26 cellular contexts compared by ENCODE assay signal in genomic region chr11:118532852-118533768, GRCh38. TPM values are rescaled to one million over a fixed set of nuclear protein-coding genes. Genes with fewer than 3 reads are reported as not detected.
DNase-seq lines count a peak whose midpoint lies in the region; ATAC-seq and TF ChIP-seq lines count a peak whose summit lies in the region.
"Had no signal": no experiment of that assay in that cellular context is flagged by ENCODE, and none has a peak within 500 bp of the region (broad histone marks: within the 10 kb centered on the region; RNA-seq: fewer than 3 reads in every experiment).

No MANE protein-coding gene starts in this region.

- H3K27me3 ChIP-seq in duodenal mucosa (ENCODE audit: control insufficient read depth in 1 of 2, insufficient read depth in 2 of 2, low read length in 2 of 2), result no peaks in the 10 kb centered on the region
- H3K27me3 ChIP-seq: upper lobe of left lung had no signal

- peak overlapping the region; percentile 92 for H3K4me3 Mint-ChIP-seq in activated naive CD4-positive, alpha-beta T cell treated with anti-CD3 and anti-CD28 coated beads, Interleukin-2, amount 10 ng/mL, durations not matched to agents 7 days and 5 days
- peak overlapping the region in 5 of 8 donors; percentile 28 to 96 (median 85) for H3K4me3 Mint-ChIP-seq in naive B cell
- H3K4me3 Mint-ChIP-seq in type B pancreatic cell, result peak overlapping the region; percentile 99
- no peak overlapping the region for H3K4me3 Mint-ChIP-seq in activated T-helper 17 cell treated with anti-CD3 and anti-CD28 coated beads, Interleukin-2, amount 50 U/mL, for 72 hours
- H3K4me3 Mint-ChIP-seq: dendritic cell treated with granulocyte-macrophage colony-stimulating factor and Interleukin-4, amounts not matched to agents 40 ng/mL and 50 ng/mL, for 4 days; natural killer cell treated with Interleukin-12 subunit alpha and Interleukin-12 subunit beta and Interleukin-15 and Interleukin-18, amount 100 ng/mL, for 72 hours had no signal

- no peak overlapping the region for H3K27ac Mint-ChIP-seq in activated naive CD4-positive, alpha-beta T cell treated with anti-CD3 and anti-CD28 coated beads, Interleukin-2, amount 10 ng/mL, durations not matched to agents 7 days and 5 days
- H3K27ac Mint-ChIP-seq in activated naive CD4-positive, alpha-beta T cell treated with anti-CD3 and anti-CD28 coated beads, Interleukin-2, amount 50 U/mL, for 72 hours, result no peak overlapping the region
- peak overlapping the region in 1 of 6 donors; percentile 51 for H3K27ac Mint-ChIP-seq in naive B cell
- no peak overlapping the region for H3K27ac Mint-ChIP-seq in type B pancreatic cell
- no peak overlapping the region for H3K27ac Mint-ChIP-seq in activated T-helper 17 cell treated with anti-CD3 and anti-CD28 coated beads, Interleukin-2, amount 50 U/mL, for 72 hours
- H3K27ac Mint-ChIP-seq: activated T-helper 2 cell treated with anti-CD3 and anti-CD28 coated beads, Interferon-gamma antibody, Interleukin-2, Interleukin-4, amounts not matched to agents 10 μg/mL and 5 μg/mL and 100 μg/mL, durations not matched to agents 14 hours and 24 hours and 36 hours; dendritic cell treated with granulocyte-macrophage colony-stimulating factor and Interleukin-4, amounts not matched to agents 40 ng/mL and 50 ng/mL, for 4 days; natural killer cell treated with Interleukin-12 subunit alpha and Interleukin-12 subunit beta and Interleukin-15 and Interleukin-18, amount 100 ng/mL, for 72 hours; T-helper 1 cell treated with Interleukin-12 subunit alpha and Interleukin-12 subunit beta and Interleukin-4 antibody, amounts not matched to agents 30 μg/mL and 1 μg/mL, for 36 hours had no signal

- DNase-seq in activated naive CD4-positive, alpha-beta T cell treated with anti-CD3 and anti-CD28 coated beads, Interleukin-2, amount 10 ng/mL, durations not matched to agents 7 days and 5 days, result no peak
- DNase-seq in activated naive CD4-positive, alpha-beta T cell treated with anti-CD3 and anti-CD28 coated beads, Interleukin-2, amount 50 U/mL, for 72 hours (ENCODE audit: low spot score in 2 of 2), result no peak
- no peak for DNase-seq in naive B cell
- no peak for DNase-seq in type B pancreatic cell (ENCODE audit: extremely low spot score, unreplicated experiment)
- no peak for DNase-seq in cardiac septum (ENCODE audit: low spot score)
- DNase-seq: activated CD4-positive, alpha-beta T cell treated with anti-CD3 and anti-CD28 coated beads, Interleukin-2, amount 50 U/mL, for 48 hours; activated CD8-positive, alpha-beta memory T cell treated with anti-CD3 and anti-CD28 coated beads, Interleukin-2, amount 50 U/mL, for 4 hours; MM.1S; NCI-H1105 treated with DMSO at 0.1 percent for 48 hours; NCI-H2081; NK-92 treated with Interleukin-12 subunit alpha and Interleukin-12 subunit beta, amount 100 ng/mL, for 24 hours; SK-N-SH; stimulated activated CD4-positive, alpha-beta T cell treated with anti-CD3 and anti-CD28 coated beads, Interleukin-4, amount 100 ng/mL, for 4 hours had no signal

- no peaks in the 10 kb centered on the region for H3K27me3 Mint-ChIP-seq in activated naive CD4-positive, alpha-beta T cell treated with anti-CD3 and anti-CD28 coated beads, Interleukin-2, amount 10 ng/mL, durations not matched to agents 7 days and 5 days
- H3K27me3 Mint-ChIP-seq in naive B cell, result no peaks in the 10 kb centered on the region
- no peaks in the 10 kb centered on the region for H3K27me3 Mint-ChIP-seq in type B pancreatic cell
- no peaks in the 10 kb centered on the region for H3K27me3 Mint-ChIP-seq in activated T-helper 17 cell treated with anti-CD3 and anti-CD28 coated beads, Interleukin-2, amount 50 U/mL, for 72 hours

- intact Hi-C loops in cardiac septum (cut with DNase I), result no loop called here

- ATAC-seq in activated naive CD4-positive, alpha-beta T cell treated with anti-CD3 and anti-CD28 coated beads, Interleukin-2, amount 50 U/mL, for 72 hours, result no peak
- ATAC-seq in naive B cell (ENCODE audit: low read depth in 2 of 2), result no peak
- no peak for ATAC-seq in activated T-helper 17 cell treated with anti-CD3 and anti-CD28 coated beads, Interleukin-2, amount 50 U/mL, for 72 hours (replicated peaks)
- no peak for ATAC-seq in HG03432 (IDR thresholded peaks at IDR 0.05; ENCODE audit: unreplicated experiment)
- ATAC-seq: activated CD4-positive, CD25-positive, alpha-beta regulatory T cell treated with anti-CD3 and anti-CD28 coated beads, Interleukin-2, amount 50 U/mL, for 24 hours; esophagus mucosa; HCT116; natural killer cell treated with Interleukin-12 subunit alpha and Interleukin-12 subunit beta and Interleukin-15 and Interleukin-18, amount 100 ng/mL, for 72 hours had no signal

- TF ChIP-seq CTCF in type B pancreatic cell (conservative IDR thresholded peaks at IDR 0.05), result no peak

- H3K36me3 ChIP-seq in duodenal mucosa (ENCODE audit: control insufficient read depth in 1 of 2, insufficient read depth in 2 of 2, low read length in 2 of 2), result peaks cover 7 to 13% of the 10 kb centered on the region in 2 donors

- H3K9me3 ChIP-seq in duodenal mucosa (ENCODE audit: control insufficient read depth in 1 of 2, low read length in 2 of 2), result no peaks in the 10 kb centered on the region
- H3K9me3 ChIP-seq: SK-N-SH, upper lobe of left lung had no signal

- H3K4me3 ChIP-seq in duodenal mucosa (ENCODE audit: low read depth in 1 of 2, low read length in 2 of 2), result peak overlapping the region; percentile 44 to 97

- H3K27ac ChIP-seq in duodenal mucosa (ENCODE audit: low read depth, low read length), result peak overlapping the region; percentile 82

- no peaks in the 10 kb centered on the region for H3K9me3 Mint-ChIP-seq in activated naive CD4-positive, alpha-beta T cell treated with anti-CD3 and anti-CD28 coated beads, Interleukin-2, amount 10 ng/mL, durations not matched to agents 7 days and 5 days
- no peaks in the 10 kb centered on the region for H3K9me3 Mint-ChIP-seq in activated naive CD4-positive, alpha-beta T cell treated with anti-CD3 and anti-CD28 coated beads, Interleukin-2, amount 50 U/mL, for 72 hours
- H3K9me3 Mint-ChIP-seq in naive B cell (no peaks in the 10 kb centered on the region), type B pancreatic cell (no peaks in the 10 kb centered on the region)
- H3K9me3 Mint-ChIP-seq in activated T-helper 17 cell treated with anti-CD3 and anti-CD28 coated beads, Interleukin-2, amount 50 U/mL, for 72 hours, result no peaks in the 10 kb centered on the region
- H3K9me3 Mint-ChIP-seq: activated T-helper 2 cell treated with anti-CD3 and anti-CD28 coated beads, Interferon-gamma antibody, Interleukin-2, Interleukin-4, amounts not matched to agents 10 μg/mL and 5 μg/mL and 100 μg/mL, durations not matched to agents 14 hours and 24 hours and 36 hours; dendritic cell treated with granulocyte-macrophage colony-stimulating factor and Interleukin-4, amounts not matched to agents 40 ng/mL and 50 ng/mL, for 4 days; natural killer cell treated with Interleukin-12 subunit alpha and Interleukin-12 subunit beta and Interleukin-15 and Interleukin-18, amount 100 ng/mL, for 72 hours; T-helper 1 cell treated with Interleukin-12 subunit alpha and Interleukin-12 subunit beta and Interleukin-4 antibody, amounts not matched to agents 30 μg/mL and 1 μg/mL, for 36 hours had no signal

- peak overlapping the region; percentile 79 to 91 for H3K9ac ChIP-seq in duodenal mucosa (ENCODE audit: low read depth in 1 of 2, low read length in 2 of 2)
- H3K9ac ChIP-seq: SK-N-SH had no signal

- peaks cover 23% of the 10 kb centered on the region for H3K4me1 Mint-ChIP-seq in activated naive CD4-positive, alpha-beta T cell treated with anti-CD3 and anti-CD28 coated beads, Interleukin-2, amount 10 ng/mL, durations not matched to agents 7 days and 5 days
- peaks cover 20 to 28% (median 21%) of the 10 kb centered on the region in 3 donors for H3K4me1 Mint-ChIP-seq in naive B cell
- H3K4me1 Mint-ChIP-seq in type B pancreatic cell (ENCODE audit: unreplicated experiment), result peaks cover 17% of the 10 kb centered on the region
- H3K4me1 Mint-ChIP-seq in activated T-helper 17 cell treated with anti-CD3 and anti-CD28 coated beads, Interleukin-2, amount 50 U/mL, for 72 hours, result peaks cover 18% of the 10 kb centered on the region

- CTCF ChIA-PET in activated naive CD4-positive, alpha-beta T cell treated with anti-CD3 and anti-CD28 coated beads, Interleukin-2, amount 10 ng/mL, durations not matched to agents 7 days and 5 days (lab: Charles Lee), result no interaction called here

- H3K4me1 ChIP-seq in duodenal mucosa (ENCODE audit: control insufficient read depth in 1 of 2, insufficient read depth in 2 of 2, low read length in 2 of 2), result peaks cover 47 to 62% of the 10 kb centered on the region in 2 donors

- peaks cover 3% of the 10 kb centered on the region for H3K36me3 Mint-ChIP-seq in activated naive CD4-positive, alpha-beta T cell treated with anti-CD3 and anti-CD28 coated beads, Interleukin-2, amount 10 ng/mL, durations not matched to agents 7 days and 5 days
- peaks cover 0 to 7% of the 10 kb centered on the region in 2 donors for H3K36me3 Mint-ChIP-seq in activated naive CD4-positive, alpha-beta T cell treated with anti-CD3 and anti-CD28 coated beads, Interleukin-2, amount 50 U/mL, for 72 hours
- H3K36me3 Mint-ChIP-seq in naive B cell, result no peaks in the 10 kb centered on the region
- peaks cover 9% of the 10 kb centered on the region for H3K36me3 Mint-ChIP-seq in type B pancreatic cell
- no peaks in the 10 kb centered on the region for H3K36me3 Mint-ChIP-seq in activated T-helper 17 cell treated with anti-CD3 and anti-CD28 coated beads, Interleukin-2, amount 50 U/mL, for 72 hours (ENCODE audit: low read depth)
- H3K36me3 Mint-ChIP-seq: natural killer cell treated with Interleukin-12 subunit alpha and Interleukin-12 subunit beta and Interleukin-15 and Interleukin-18, amount 100 ng/mL, for 72 hours had no signal

RNA-seq across cellular contexts. Expression of gene TMEM25, which starts 2.1 kb away (rescaled TPM):
- total RNA-seq in activated naive CD4-positive, alpha-beta T cell treated with anti-CD3 and anti-CD28 coated beads, Interleukin-2, amount 50 U/mL, for 72 hours, result 10 to 100 TPM in 1 of 2 donors, 1 to 10 TPM in 1; 9.4 to 20.5 TPM
- 10 to 100 TPM in 1 of 6 donors, 1 to 10 TPM in 5; 5.1 to 10.1 (median 7.7) TPM for polyA plus RNA-seq in naive B cell (ENCODE audit: low read depth in 6 of 6)
- total RNA-seq in type B pancreatic cell (ENCODE audit: low replicate concordance) (35.8 and 47.3 TPM in 2 replicates), cardiac septum (8.0 TPM)
- total RNA-seq in activated T-helper 17 cell treated with anti-CD3 and anti-CD28 coated beads, Interleukin-2, amount 50 U/mL, for 72 hours, result 10 to 100 TPM in 1 of 2 donors, 1 to 10 TPM in 1; 8.2 to 14.9 TPM

RNA-seq across cellular contexts. Expression of gene TTC36, which starts 5.8 kb away (rescaled TPM):
- under 1 TPM; 0.52 to 0.93 TPM for total RNA-seq in activated naive CD4-positive, alpha-beta T cell treated with anti-CD3 and anti-CD28 coated beads, Interleukin-2, amount 50 U/mL, for 72 hours
- polyA plus RNA-seq in naive B cell (ENCODE audit: low read depth in 6 of 6), result not detected
- total RNA-seq in type B pancreatic cell (ENCODE audit: low replicate concordance) (1.6 and 1.8 TPM in 2 replicates), cardiac septum (0.62 TPM)
- total RNA-seq in activated T-helper 17 cell treated with anti-CD3 and anti-CD28 coated beads, Interleukin-2, amount 50 U/mL, for 72 hours, result 1 to 10 TPM in 1 of 2 donors, under 1 TPM in 1; 0.29 to 1.2 TPM
- total RNA-seq: A172, esophagus mucosa had no signal
- polyA plus RNA-seq: keratinocyte had no signal

RNA-seq across cellular contexts. Expression of gene IFT46, which starts 32.6 kb away (rescaled TPM):
- 10 to 100 TPM in 1 of 2 donors, 1 to 10 TPM in 1; 8.1 to 14.4 TPM for total RNA-seq in activated naive CD4-positive, alpha-beta T cell treated with anti-CD3 and anti-CD28 coated beads, Interleukin-2, amount 50 U/mL, for 72 hours
- 1 to 10 TPM; 3.5 to 9.6 (median 6.3) TPM for polyA plus RNA-seq in naive B cell (ENCODE audit: low read depth in 6 of 6)
- total RNA-seq in type B pancreatic cell (ENCODE audit: low replicate concordance), result 18.9 and 28.7 TPM in 2 replicates
- 1 to 10 TPM; 7.0 to 7.5 TPM for total RNA-seq in activated T-helper 17 cell treated with anti-CD3 and anti-CD28 coated beads, Interleukin-2, amount 50 U/mL, for 72 hours
- 24.0 TPM for total RNA-seq in cardiac septum

RNA-seq across cellular contexts. Expression of gene ARCN1, which starts 39.1 kb away (rescaled TPM):
- total RNA-seq in activated naive CD4-positive, alpha-beta T cell treated with anti-CD3 and anti-CD28 coated beads, Interleukin-2, amount 50 U/mL, for 72 hours, result 100 to 1,000 TPM; 134 to 180 TPM
- 100 to 1,000 TPM in 5 of 6 donors, 10 to 100 TPM in 1; 97.1 to 135 (median 122) TPM for polyA plus RNA-seq in naive B cell (ENCODE audit: low read depth in 6 of 6)
- 139 and 175 TPM in 2 replicates for total RNA-seq in type B pancreatic cell (ENCODE audit: low replicate concordance)
- 100 to 1,000 TPM; 143 to 155 TPM for total RNA-seq in activated T-helper 17 cell treated with anti-CD3 and anti-CD28 coated beads, Interleukin-2, amount 50 U/mL, for 72 hours
- total RNA-seq in cardiac septum, result 118 TPM
